15 cellular contexts compared by ENCODE assay signal in the genomic region with DNA sequence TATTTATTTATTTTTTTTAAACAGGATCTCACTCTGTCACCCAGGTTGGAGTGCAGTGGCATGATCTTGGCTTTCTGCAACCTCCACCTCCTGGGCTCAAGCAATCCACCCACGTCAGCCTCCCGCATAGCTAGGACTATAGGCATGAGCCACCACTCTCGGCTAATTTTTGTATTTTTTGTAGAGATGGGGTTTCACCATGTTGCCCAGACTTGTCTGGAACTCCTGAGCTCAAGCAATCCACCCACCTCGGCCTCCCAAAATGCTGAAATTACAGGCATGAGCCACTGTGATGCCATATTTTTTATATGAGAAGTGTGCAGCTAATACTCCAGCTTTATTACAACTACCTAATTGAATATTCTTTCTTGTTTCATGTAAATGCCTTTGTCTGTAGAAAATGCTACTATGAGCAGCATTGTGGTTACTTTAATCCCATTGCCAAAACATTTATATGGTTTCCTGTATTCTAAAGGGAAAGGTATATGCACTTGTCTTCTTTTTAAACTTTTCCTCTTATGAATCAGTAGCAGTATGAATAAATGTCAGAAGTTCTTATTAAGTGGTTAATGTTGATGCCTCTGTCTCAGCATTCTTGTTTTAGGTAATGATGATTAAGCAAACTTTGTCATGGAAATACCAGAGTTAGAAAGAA.
DNase-seq lines count a peak whose midpoint lies in the region; ATAC-seq lines count a peak whose summit lies in the region.
"Had no signal": no experiment of that assay in that cellular context is flagged by ENCODE, and none has a peak within 500 bp of the region (broad histone marks: within the 10 kb centered on the region; RNA-seq: fewer than 3 reads in every experiment).

No MANE protein-coding gene starts in this region.

- H3K27me3 Mint-ChIP-seq in activated T-cell treated with anti-CD3 and anti-CD28 coated beads, Interleukin-2, amount 50 U/mL, for 24 hours: peaks cover 62% of the 10 kb centered on the region

- no peak for DNase-seq in activated T-cell treated with anti-CD3 and anti-CD28 coated beads, Interleukin-2, amount 50 U/mL, for 24 hours
- DNase-seq in activated T-cell treated with anti-CD3 and anti-CD28 coated beads for 4 hours (no peak), NCI-H748 (lab: John Stamatoyannopoulos, UW; ENCODE audit: unreplicated experiment) (no peak)
- DNase-seq in stimulated activated CD4-positive, alpha-beta T cell treated with anti-CD3 and anti-CD28 coated beads, Interleukin-2, amount 100 ng/mL, for 24 hours: peak; percentile 30 to 50
- DNase-seq in stimulated activated CD4-positive, alpha-beta T cell treated with anti-CD3 and anti-CD28 coated beads, Interleukin-4, amount 100 ng/mL, for 1 hour: no peak
- peak; percentile 55 for DNase-seq in stimulated activated CD4-positive, alpha-beta T cell treated with anti-CD3 and anti-CD28 coated beads, Interleukin-4, amount 100 ng/mL, for 24 hours
- DNase-seq: Caco-2; CD4-positive, CD25-positive, alpha-beta regulatory T cell; DMS153; EL; NCI-H1105 treated with DMSO at 0.1 percent for 48 hours; NCI-H187; NCI-H226; NCI-H526 had no signal

- peaks cover 36% of the 10 kb centered on the region for H3K4me1 Mint-ChIP-seq in activated T-cell treated with anti-CD3 and anti-CD28 coated beads, Interleukin-2, amount 50 U/mL, for 24 hours (ENCODE audit: low read depth)

- peak overlapping the region; percentile 86 for H3K27ac Mint-ChIP-seq in activated T-cell treated with anti-CD3 and anti-CD28 coated beads, Interleukin-2, amount 50 U/mL, for 24 hours
- H3K27ac Mint-ChIP-seq: CD4-positive, CD25-positive, alpha-beta regulatory T cell had no signal

- no peaks in the 10 kb centered on the region for H3K36me3 Mint-ChIP-seq in activated T-cell treated with anti-CD3 and anti-CD28 coated beads, Interleukin-2, amount 50 U/mL, for 24 hours (ENCODE audit: low read depth)
- H3K36me3 Mint-ChIP-seq: CD4-positive, CD25-positive, alpha-beta regulatory T cell had no signal

- no peaks in the 10 kb centered on the region for H3K9me3 Mint-ChIP-seq in activated T-cell treated with anti-CD3 and anti-CD28 coated beads, Interleukin-2, amount 50 U/mL, for 24 hours

- ATAC-seq in GM21447 (IDR thresholded peaks at IDR 0.05; ENCODE audit: unreplicated experiment): no peak

- no peak overlapping the region for H3K4me3 Mint-ChIP-seq in activated T-cell treated with anti-CD3 and anti-CD28 coated beads, Interleukin-2, amount 50 U/mL, for 24 hours
- H3K4me3 Mint-ChIP-seq: CD4-positive, CD25-positive, alpha-beta regulatory T cell had no signal

Comparison
In these comparisons a context has a peak if more than half of its experiments do, and no peak if none do; other contexts are left out.
1. DNase-seq: peak in stimulated activated CD4-positive, alpha-beta T cell treated with anti-CD3 and anti-CD28 coated beads, Interleukin-2, amount 100 ng/mL, for 24 hours (2 of 2) and stimulated activated CD4-positive, alpha-beta T cell treated with anti-CD3 and anti-CD28 coated beads, Interleukin-4, amount 100 ng/mL, for 24 hours (single experiment); none in activated T-cell treated with anti-CD3 and anti-CD28 coated beads, Interleukin-2, amount 50 U/mL, for 24 hours (single experiment), activated T-cell treated with anti-CD3 and anti-CD28 coated beads for 4 hours (single experiment), stimulated activated CD4-positive, alpha-beta T cell treated with anti-CD3 and anti-CD28 coated beads, Interleukin-4, amount 100 ng/mL, for 1 hour (single experiment) and NCI-H748 (single experiment).